12 cellular contexts compared by ENCODE assay signal in genomic region chr10:98373691-98374090, GRCh38.
"Had no signal": no experiment of that assay in that cellular context is flagged by ENCODE, and none has a peak within 500 bp of the region (broad histone marks: within the 10 kb centered on the region; RNA-seq: fewer than 3 reads in every experiment).

No MANE protein-coding gene starts in this region.

- H3K27ac Mint-ChIP-seq: activated CD4-positive, alpha-beta T cell treated with anti-CD3 and anti-CD28 coated beads, Interleukin-2, amount 10 ng/mL, durations not matched to agents 7 days and 5 days; stimulated activated naive CD8-positive, alpha-beta T cell treated with anti-CD3 and anti-CD28 coated beads, Interleukin-15, amount 100 ng/mL, for 72 hours had no signal

- H3K27me3 ChIP-seq: ascending aorta, gastroesophageal sphincter had no signal

- H3K36me3 ChIP-seq: ascending aorta, thoracic aorta had no signal

- H3K9me3 ChIP-seq: ascending aorta, thoracic aorta had no signal

- ATAC-seq: gastroesophageal sphincter; left lobe of liver; right cardiac atrium; stimulated activated naive CD8-positive, alpha-beta T cell treated with anti-CD3 and anti-CD28 coated beads, Interleukin-15, amount 100 ng/mL, for 72 hours had no signal

- DNase-seq: activated CD4-positive, alpha-beta T cell treated with anti-CD3 and anti-CD28 coated beads, Interleukin-2, amount 10 ng/mL, durations not matched to agents 7 days and 5 days; activated CD8-positive, alpha-beta memory T cell treated with anti-CD3 and anti-CD28 coated beads, Interleukin-2, amount 50 U/mL, for 48 hours; activated naive CD4-positive, alpha-beta T cell; erythroblast; right cardiac atrium; stimulated activated naive CD8-positive, alpha-beta T cell treated with anti-CD3 and anti-CD28 coated beads, Interleukin-15, amount 100 ng/mL, for 72 hours; SW 1271 had no signal

- H3K4me3 Mint-ChIP-seq: activated CD4-positive, alpha-beta T cell treated with anti-CD3 and anti-CD28 coated beads, Interleukin-2, amount 10 ng/mL, durations not matched to agents 7 days and 5 days; nephron; stimulated activated naive CD8-positive, alpha-beta T cell treated with anti-CD3 and anti-CD28 coated beads, Interleukin-15, amount 100 ng/mL, for 72 hours had no signal

- H3K27ac ChIP-seq: ascending aorta, gastroesophageal sphincter, thoracic aorta had no signal

- H3K4me3 ChIP-seq: ascending aorta, gastroesophageal sphincter, thoracic aorta had no signal

- H3K9me3 Mint-ChIP-seq: activated CD4-positive, alpha-beta T cell treated with anti-CD3 and anti-CD28 coated beads, Interleukin-2, amount 10 ng/mL, durations not matched to agents 7 days and 5 days; stimulated activated naive CD8-positive, alpha-beta T cell treated with anti-CD3 and anti-CD28 coated beads, Interleukin-15, amount 100 ng/mL, for 72 hours had no signal

- H3K4me1 ChIP-seq: ascending aorta had no signal

- H3K4me1 Mint-ChIP-seq: activated CD4-positive, alpha-beta T cell treated with anti-CD3 and anti-CD28 coated beads, Interleukin-2, amount 10 ng/mL, durations not matched to agents 7 days and 5 days; stimulated activated naive CD8-positive, alpha-beta T cell treated with anti-CD3 and anti-CD28 coated beads, Interleukin-15, amount 100 ng/mL, for 72 hours had no signal
